In the genomic region with DNA sequence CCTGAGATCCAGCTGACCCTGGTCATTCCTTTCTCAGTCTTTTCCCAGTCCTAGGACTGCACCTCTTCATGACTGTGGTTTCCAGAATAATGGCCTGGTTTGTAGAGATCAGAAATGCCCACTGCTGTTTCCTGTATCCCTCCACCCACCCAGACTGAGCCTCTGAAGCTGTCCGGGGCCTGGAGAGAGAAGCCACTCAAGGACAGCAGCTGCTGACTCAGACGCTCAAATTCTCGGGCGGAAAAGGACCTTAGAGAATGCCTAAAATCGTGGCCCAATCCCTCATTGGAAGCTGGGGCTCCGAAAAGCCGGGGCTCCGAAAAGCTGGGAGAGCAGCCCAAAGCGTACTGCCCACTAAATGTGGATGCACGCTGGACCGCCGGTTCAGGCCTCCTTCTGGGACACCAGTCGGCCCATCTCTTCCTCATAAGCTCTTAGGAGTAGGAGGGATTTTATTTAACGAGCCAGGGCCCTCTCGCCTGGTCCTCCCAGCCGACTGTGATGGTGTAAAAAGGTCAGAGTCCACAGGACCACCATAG, we compare ENCODE assay signal across 9 cellular contexts. TPM values are rescaled to one million over a fixed set of nuclear protein-coding genes. Genes with fewer than 3 reads are reported as not detected.
DNase-seq lines count a peak whose midpoint lies in the region; ATAC-seq and TF ChIP-seq lines count a peak whose summit lies in the region.
"Had no signal": no experiment of that assay in that cellular context is flagged by ENCODE, and none has a peak within 500 bp of the region (broad histone marks: within the 10 kb centered on the region; RNA-seq: fewer than 3 reads in every experiment).

No MANE protein-coding gene starts in this region.

- H3K27ac Mint-ChIP-seq in stimulated activated naive B cell treated with anti-CD40 and anti-IgM and Interleukin-4, amounts not matched to agents 10 μg/mL and 1 μg/mL and 100 μg/mL, for 72 hours, result no peak overlapping the region

- peak overlapping the region; percentile 89 for H3K4me2 ChIP-seq in Loucy (ENCODE audit: low read depth, low read length, poor library complexity, severe bottlenecking)

- H3F3A ChIP-seq in Loucy (ENCODE audit: low read depth), result no peaks in the 10 kb centered on the region

- ATAC-seq in activated T-cell treated with anti-CD3 and anti-CD28 coated beads, Interleukin-2, amount 50 U/mL, for 4 hours, result no peak
- ATAC-seq in stimulated activated naive B cell treated with anti-CD40 and anti-IgM and Interleukin-4, amounts not matched to agents 10 μg/mL and 1 μg/mL and 100 μg/mL, for 72 hours (replicated peaks), result no peak
- ATAC-seq in HG03097 (IDR thresholded peaks at IDR 0.05; ENCODE audit: low FRiP score, unreplicated experiment), result no peak

- no peaks in the 10 kb centered on the region for H3K79me2 ChIP-seq in Loucy (ENCODE audit: insufficient read depth, low read length)

- H2AFZ ChIP-seq in Loucy (ENCODE audit: low read length), result peak overlapping the region; percentile 39; the same call in 1 of the 2 replicates

- no peaks in the 10 kb centered on the region for H3K27me3 ChIP-seq in Loucy (ENCODE audit: insufficient read depth, low read length, poor library complexity, severe bottlenecking)

- no peaks in the 10 kb centered on the region for H3K9me2 ChIP-seq in Loucy (replicated peaks; ENCODE audit: low read depth, low read length)

- H3K4me3 ChIP-seq in Loucy (ENCODE audit: low read length, poor library complexity, severe bottlenecking) (no peak overlapping the region), epithelial cell of proximal tubule (ENCODE audit: low read depth, low read length) (peak overlapping the region; percentile 26)

- no peaks in the 10 kb centered on the region for H3K9me3 Mint-ChIP-seq in activated T-cell treated with anti-CD3 and anti-CD28 coated beads, Interleukin-2, amount 50 U/mL, for 4 hours
- H3K9me3 Mint-ChIP-seq in stimulated activated naive B cell treated with anti-CD40 and anti-IgM and Interleukin-4, amounts not matched to agents 10 μg/mL and 1 μg/mL and 100 μg/mL, for 72 hours, result no peaks in the 10 kb centered on the region

- H3K9me3 ChIP-seq in Loucy (ENCODE audit: insufficient read depth, low read depth, low read length), result no peaks in the 10 kb centered on the region

- TF ChIP-seq CTCF in Loucy (conservative IDR thresholded peaks at IDR 0.05; ENCODE audit: low read length) (no peak), epithelial cell of proximal tubule (conservative IDR thresholded peaks at IDR 0.05; ENCODE audit: low read depth, low read length) (no peak)

- H3K9ac ChIP-seq in Loucy (ENCODE audit: low read depth, low read length, poor library complexity, severe bottlenecking), result peak overlapping the region; percentile 48

- no peaks in the 10 kb centered on the region for H4K20me1 ChIP-seq in Loucy (ENCODE audit: insufficient read depth, low read length, poor library complexity, severe bottlenecking)

- H3K36me3 Mint-ChIP-seq in activated T-cell treated with anti-CD3 and anti-CD28 coated beads, Interleukin-2, amount 50 U/mL, for 4 hours (ENCODE audit: insufficient read depth), result no peaks in the 10 kb centered on the region
- no peaks in the 10 kb centered on the region for H3K36me3 Mint-ChIP-seq in stimulated activated naive B cell treated with anti-CD40 and anti-IgM and Interleukin-4, amounts not matched to agents 10 μg/mL and 1 μg/mL and 100 μg/mL, for 72 hours

- peaks cover 28% of the 10 kb centered on the region for H3K4me1 Mint-ChIP-seq in activated T-cell treated with anti-CD3 and anti-CD28 coated beads, Interleukin-2, amount 50 U/mL, for 4 hours (ENCODE audit: low read depth)
- peaks cover 18 to 24% of the 10 kb centered on the region in 2 donors for H3K4me1 Mint-ChIP-seq in stimulated activated naive B cell treated with anti-CD40 and anti-IgM and Interleukin-4, amounts not matched to agents 10 μg/mL and 1 μg/mL and 100 μg/mL, for 72 hours

- H3K27me3 Mint-ChIP-seq in activated T-cell treated with anti-CD3 and anti-CD28 coated beads, Interleukin-2, amount 50 U/mL, for 4 hours (ENCODE audit: low read depth), result no peaks in the 10 kb centered on the region
- peaks cover 0 to 16% of the 10 kb centered on the region in 2 donors for H3K27me3 Mint-ChIP-seq in stimulated activated naive B cell treated with anti-CD40 and anti-IgM and Interleukin-4, amounts not matched to agents 10 μg/mL and 1 μg/mL and 100 μg/mL, for 72 hours

- H3K4me1 ChIP-seq in Loucy (ENCODE audit: insufficient read depth, low read length, poor library complexity, severe bottlenecking), result peaks cover 9% of the 10 kb centered on the region

- H3K36me3 ChIP-seq in Loucy (ENCODE audit: insufficient read depth, low read length), result no peaks in the 10 kb centered on the region

- DNase-seq in activated T-cell treated with anti-CD3 and anti-CD28 coated beads, Interleukin-2, amount 50 U/mL, for 4 hours, result no peak
- DNase-seq in activated T-cell treated with anti-CD3 and anti-CD28 coated beads for 4 hours (no peak), epithelial cell of proximal tubule (ENCODE audit: low read depth) (no peak), islet precursor cell (no peak), retina (no peak)
- no peak for DNase-seq in stimulated activated naive B cell treated with anti-CD40 and anti-IgM and Interleukin-4, amounts not matched to agents 10 μg/mL and 1 μg/mL and 100 μg/mL, for 72 hours

- H3K4me3 Mint-ChIP-seq in activated T-cell treated with anti-CD3 and anti-CD28 coated beads, Interleukin-2, amount 50 U/mL, for 4 hours, result peak overlapping the region; percentile 77
- H3K4me3 Mint-ChIP-seq in stimulated activated naive B cell treated with anti-CD40 and anti-IgM and Interleukin-4, amounts not matched to agents 10 μg/mL and 1 μg/mL and 100 μg/mL, for 72 hours, result peak overlapping the region; percentile 77

RNA-seq across cellular contexts. Expression of a gene that starts 7.8 kb away (rescaled TPM):
- total RNA-seq in activated T-cell treated with anti-CD3 and anti-CD28 coated beads, Interleukin-2, amount 50 U/mL, for 4 hours, result not detected
- not detected in 2 replicates for total RNA-seq in epithelial cell of proximal tubule
- total RNA-seq: liver had no signal

RNA-seq across cellular contexts. Expression of a gene that starts 16.5 kb away (rescaled TPM):
- total RNA-seq in activated T-cell treated with anti-CD3 and anti-CD28 coated beads, Interleukin-2, amount 50 U/mL, for 4 hours, result 1 to 10 TPM; 8.6 to 8.9 (median 8.6) TPM
- total RNA-seq in epithelial cell of proximal tubule, result 12.7 and 14.1 TPM in 2 replicates

RNA-seq across cellular contexts. Expression of a gene that starts 22.4 kb away (rescaled TPM):
- total RNA-seq in activated T-cell treated with anti-CD3 and anti-CD28 coated beads, Interleukin-2, amount 50 U/mL, for 4 hours, result 1 to 10 TPM; 2.9 to 4.5 (median 4.0) TPM
- 0.87 and 0.92 TPM in 2 replicates for total RNA-seq in epithelial cell of proximal tubule

RNA-seq across cellular contexts. Expression of a gene that starts 38.0 kb away (rescaled TPM):
- total RNA-seq in activated T-cell treated with anti-CD3 and anti-CD28 coated beads, Interleukin-2, amount 50 U/mL, for 4 hours, result 10 to 100 TPM in 2 of 3 donors, 1 to 10 TPM in 1; 9.0 to 11.1 (median 10.6) TPM
- total RNA-seq in epithelial cell of proximal tubule, result 3.6 and 4.0 TPM in 2 replicates

RNA-seq across cellular contexts. Expression of a gene that starts 48.2 kb away (rescaled TPM):
- total RNA-seq in activated T-cell treated with anti-CD3 and anti-CD28 coated beads, Interleukin-2, amount 50 U/mL, for 4 hours, result 10 to 100 TPM; 19.5 to 23.8 (median 23.6) TPM
- total RNA-seq in epithelial cell of proximal tubule, result 7.4 and 7.7 TPM in 2 replicates
